ENCODE assay signal across 10 cellular contexts in the genomic region with DNA sequence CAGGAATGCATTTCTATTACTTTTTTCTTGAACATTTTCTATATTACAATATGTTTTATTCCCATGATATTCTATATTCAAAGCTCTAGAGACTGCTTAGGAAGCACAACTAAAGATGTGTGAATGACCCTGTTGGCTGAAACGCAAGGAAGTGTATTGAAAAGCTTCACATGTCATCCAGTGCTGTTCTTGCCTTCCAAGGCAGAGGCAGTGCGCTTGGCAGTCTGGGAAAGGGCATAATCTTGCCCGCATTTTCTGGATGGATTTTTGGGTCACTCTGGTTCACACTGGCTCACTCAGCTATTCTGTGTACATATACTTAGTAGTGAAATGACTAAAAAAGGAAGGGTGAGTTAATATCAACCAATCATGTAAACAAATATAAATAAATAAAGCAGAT.
"Had no signal": no experiment of that assay in that cellular context is flagged by ENCODE, and none has a peak within 500 bp of the region (broad histone marks: within the 10 kb centered on the region; RNA-seq: fewer than 3 reads in every experiment).

No MANE protein-coding gene starts in this region.

- H3K27me3 Mint-ChIP-seq: activated naive CD4-positive, alpha-beta T cell treated with anti-CD3 and anti-CD28 coated beads, Interleukin-2, amount 50 U/mL, for 24 hours had no signal

- H3K27me3 ChIP-seq: body of pancreas, heart right ventricle, thyroid gland, vagina had no signal

- ATAC-seq: body of pancreas, left lobe of liver had no signal

- H3K4me1 ChIP-seq: body of pancreas, vagina had no signal

- H3K27ac Mint-ChIP-seq: activated naive CD4-positive, alpha-beta T cell treated with anti-CD3 and anti-CD28 coated beads, Interleukin-2, amount 50 U/mL, for 24 hours had no signal

- H3K4me3 Mint-ChIP-seq: activated naive CD4-positive, alpha-beta T cell treated with anti-CD3 and anti-CD28 coated beads, Interleukin-2, amount 50 U/mL, for 24 hours had no signal

- H3K27ac ChIP-seq: body of pancreas, thyroid gland, vagina had no signal

- DNase-seq: activated CD4-positive, CD25-positive, alpha-beta regulatory T cell; activated T-cell treated with anti-CD3 and anti-CD28 coated beads, Interleukin-2, amount 50 U/mL, for 1 hour; body of pancreas; heart right ventricle; mesenchymal stem cell; T-helper 2 cell; thyroid gland had no signal

- H3K4me3 ChIP-seq: body of pancreas, heart right ventricle, thyroid gland, vagina had no signal

- H3K9me3 ChIP-seq: body of pancreas, heart right ventricle, thyroid gland, vagina had no signal

- H3K36me3 ChIP-seq: thyroid gland, vagina had no signal
